ENCODE assay signal across 5 cellular contexts in the genomic region with DNA sequence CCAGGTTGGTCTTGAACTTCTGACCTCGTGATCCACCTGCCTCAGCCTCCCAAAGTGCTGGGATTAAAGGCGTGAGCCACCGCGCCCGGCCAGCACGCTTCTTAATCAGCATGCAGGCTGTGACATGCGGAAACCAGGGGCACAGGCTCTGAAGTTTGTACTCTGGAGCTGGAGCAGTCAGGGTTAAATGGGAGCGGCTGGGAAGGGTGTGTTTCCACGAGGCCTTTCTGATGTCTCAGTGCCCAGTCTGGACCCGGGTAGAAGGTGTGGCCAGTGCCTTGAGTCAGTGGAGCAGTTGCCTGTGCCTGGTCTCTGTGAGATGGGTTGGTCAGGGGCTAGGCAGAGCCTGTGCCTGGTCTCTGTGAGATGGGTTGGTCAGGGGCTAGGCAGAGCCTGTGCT. TPM values are rescaled to one million over a fixed set of nuclear protein-coding genes. Genes with fewer than 3 reads are reported as not detected.
DNase-seq lines count a peak whose midpoint lies in the region; ATAC-seq and TF ChIP-seq lines count a peak whose summit lies in the region.
"Not testable (repeated sequence)": the region's sequence is repeated elsewhere in the genome, so short reads cannot be mapped to it uniquely, and the experiment has no call there.

No MANE protein-coding gene starts in this region.

- H3K27ac ChIP-seq in right atrium auricular region (peak overlapping the region; percentile 59 to 95), psoas muscle (peak overlapping the region; percentile 99)

- CTCF ChIA-PET in activated CD4-positive, alpha-beta memory T cell treated with anti-CD3 and anti-CD28 coated beads for 36 hours (lab: Charles Lee) = interaction anchor here (1.3 kb wide), 1 partner anchor 35 kb away, joined by 4 read pairs; no protein-coding TSS in a partner anchor

- DNase-seq in HUDEP-2 (lab: John Stamatoyannopoulos, UW; ENCODE audit: unreplicated experiment in 76 of 76) = peak in 54 of 76 experiments; percentile 25 to 78 (median 56)
- DNase-seq in activated CD4-positive, alpha-beta memory T cell treated with anti-CD3 and anti-CD28 coated beads for 36 hours; central memory CD8-positive, alpha-beta T cell (ENCODE audit: low spot score in 2 of 2); right atrium auricular region (ENCODE audit: low spot score): not testable (repeated sequence)
- peak in 1 of 2 donors; percentile 18 for DNase-seq in psoas muscle

- POLR2A ChIA-PET in activated CD4-positive, alpha-beta memory T cell treated with anti-CD3 and anti-CD28 coated beads for 36 hours (lab: Charles Lee) = not testable (repeated sequence)

- H3K4me1 ChIP-seq in right atrium auricular region = peaks cover 0 to 66% of the 10 kb centered on the region in 2 donors
- H3K4me1 ChIP-seq in psoas muscle = peaks cover 62% of the 10 kb centered on the region

- not testable (repeated sequence) for H3K27ac Mint-ChIP-seq in activated CD4-positive, alpha-beta memory T cell treated with anti-CD3 and anti-CD28 coated beads for 36 hours
- peak overlapping the region; percentile 93 for H3K27ac Mint-ChIP-seq in central memory CD8-positive, alpha-beta T cell (ENCODE audit: low read depth)

- H3K4me1 Mint-ChIP-seq in activated CD4-positive, alpha-beta memory T cell treated with anti-CD3 and anti-CD28 coated beads for 36 hours (ENCODE audit: low read depth) = peaks cover 31% of the 10 kb centered on the region
- H3K4me1 Mint-ChIP-seq in central memory CD8-positive, alpha-beta T cell = peaks cover 31% of the 10 kb centered on the region

- H3K27me3 ChIP-seq in right atrium auricular region; psoas muscle (ENCODE audit: insufficient read depth in 3 of 3, low read length in 2 of 3): not testable (repeated sequence)

- intact Hi-C loops in activated CD4-positive, alpha-beta memory T cell treated with anti-CD3 and anti-CD28 coated beads for 36 hours (cut with micrococcal nuclease); psoas muscle (cut with DNase I): not testable (repeated sequence)

- ATAC-seq in central memory CD8-positive, alpha-beta T cell (replicated peaks; ENCODE audit: extremely low read depth, poor library complexity, severe bottlenecking); psoas muscle: not testable (repeated sequence)

- TF ChIP-seq CTCF in right atrium auricular region (IDR thresholded peaks at IDR 0.05); psoas muscle (IDR thresholded peaks at IDR 0.05): not testable (repeated sequence)

- H3K4me3 ChIP-seq in right atrium auricular region = not testable (repeated sequence)
- peak overlapping the region; percentile 92 for H3K4me3 ChIP-seq in psoas muscle

- not testable (repeated sequence) for H3K27me3 Mint-ChIP-seq in activated CD4-positive, alpha-beta memory T cell treated with anti-CD3 and anti-CD28 coated beads for 36 hours; central memory CD8-positive, alpha-beta T cell

- peaks cover 26% of the 10 kb centered on the region for H3K36me3 Mint-ChIP-seq in activated CD4-positive, alpha-beta memory T cell treated with anti-CD3 and anti-CD28 coated beads for 36 hours
- H3K36me3 Mint-ChIP-seq in central memory CD8-positive, alpha-beta T cell (ENCODE audit: insufficient read depth) = peaks cover 24% of the 10 kb centered on the region

- peak overlapping the region; percentile 8 for H3K4me3 Mint-ChIP-seq in activated CD4-positive, alpha-beta memory T cell treated with anti-CD3 and anti-CD28 coated beads for 36 hours
- peak overlapping the region; percentile 95 for H3K4me3 Mint-ChIP-seq in central memory CD8-positive, alpha-beta T cell

- 68 to 72% (median 69%) methylated on average over 10 of the region's 10 CpGs for WGBS in psoas muscle, 3 donors

- H3K9me3 Mint-ChIP-seq in activated CD4-positive, alpha-beta memory T cell treated with anti-CD3 and anti-CD28 coated beads for 36 hours; central memory CD8-positive, alpha-beta T cell: not testable (repeated sequence)

- not testable (repeated sequence) for H3K9me3 ChIP-seq in right atrium auricular region, psoas muscle

- H3K36me3 ChIP-seq in right atrium auricular region; psoas muscle (ENCODE audit: insufficient read depth in 1 of 2, low read depth in 1 of 2): not testable (repeated sequence)

RNA-seq across cellular contexts. Expression of a gene that starts 3.3 kb away (rescaled TPM):
- total RNA-seq in activated CD4-positive, alpha-beta memory T cell treated with anti-CD3 and anti-CD28 coated beads for 36 hours = 10 to 100 TPM; 66.4 to 74.3 TPM
- total RNA-seq in right atrium auricular region (10 to 100 TPM; 62.0 to 64.7 TPM), psoas muscle (10 to 100 TPM; 83.5 to 95.0 (median 88.3) TPM)
- 100 to 1,000 TPM in 1 of 3 donors, 10 to 100 TPM in 2; 64.9 to 133 (median 83.4) TPM for polyA plus RNA-seq in psoas muscle

RNA-seq across cellular contexts. Expression of a gene that starts 29.0 kb away (rescaled TPM):
- 1 to 10 TPM; 1.3 to 2.1 TPM for total RNA-seq in activated CD4-positive, alpha-beta memory T cell treated with anti-CD3 and anti-CD28 coated beads for 36 hours
- total RNA-seq in right atrium auricular region = 1 to 10 TPM; 2.4 to 2.6 TPM
- 1 to 10 TPM in 2 of 4 donors, under 1 TPM in 2; 0.41 to 4.0 (median 1.5) TPM for total RNA-seq in psoas muscle
- polyA plus RNA-seq in psoas muscle = 10 to 100 TPM in 1 of 3 donors, under 1 TPM in 2; 0.75 to 19.0 (median 0.88) TPM

RNA-seq across cellular contexts. Expression of a gene that starts 32.7 kb away (rescaled TPM):
- total RNA-seq in activated CD4-positive, alpha-beta memory T cell treated with anti-CD3 and anti-CD28 coated beads for 36 hours = 100 to 1,000 TPM; 178 to 192 TPM
- total RNA-seq in right atrium auricular region (100 to 1,000 TPM; 193 to 269 TPM), psoas muscle (100 to 1,000 TPM; 362 to 759 (median 472) TPM)
- polyA plus RNA-seq in psoas muscle = 100 to 1,000 TPM; 310 to 858 (median 690) TPM

RNA-seq across cellular contexts. Expression of a gene that starts 34.8 kb away (rescaled TPM):
- 100 to 1,000 TPM in 1 of 2 experiments, 10 to 100 TPM in 1; 96.9 to 110 TPM for total RNA-seq in activated CD4-positive, alpha-beta memory T cell treated with anti-CD3 and anti-CD28 coated beads for 36 hours
- total RNA-seq in right atrium auricular region (10 to 100 TPM; 14.7 to 17.7 TPM), psoas muscle (100 to 1,000 TPM in 1 of 4 donors, 10 to 100 TPM in 3; 20.9 to 138 (median 76.9) TPM)
- polyA plus RNA-seq in psoas muscle = 10 to 100 TPM; 18.5 to 47.2 (median 20.2) TPM

RNA-seq across cellular contexts. Expression of a gene that starts 39.6 kb away (rescaled TPM):
- 10 to 100 TPM; 54.1 to 54.6 TPM for total RNA-seq in activated CD4-positive, alpha-beta memory T cell treated with anti-CD3 and anti-CD28 coated beads for 36 hours
- 10 to 100 TPM; 42.1 to 42.2 TPM for total RNA-seq in right atrium auricular region
- total RNA-seq in psoas muscle = 100 to 1,000 TPM in 3 of 4 donors, 10 to 100 TPM in 1; 84.7 to 331 (median 217) TPM
- 100 to 1,000 TPM in 1 of 3 donors, 10 to 100 TPM in 2; 29.2 to 147 (median 36.4) TPM for polyA plus RNA-seq in psoas muscle
